In the genomic region with DNA sequence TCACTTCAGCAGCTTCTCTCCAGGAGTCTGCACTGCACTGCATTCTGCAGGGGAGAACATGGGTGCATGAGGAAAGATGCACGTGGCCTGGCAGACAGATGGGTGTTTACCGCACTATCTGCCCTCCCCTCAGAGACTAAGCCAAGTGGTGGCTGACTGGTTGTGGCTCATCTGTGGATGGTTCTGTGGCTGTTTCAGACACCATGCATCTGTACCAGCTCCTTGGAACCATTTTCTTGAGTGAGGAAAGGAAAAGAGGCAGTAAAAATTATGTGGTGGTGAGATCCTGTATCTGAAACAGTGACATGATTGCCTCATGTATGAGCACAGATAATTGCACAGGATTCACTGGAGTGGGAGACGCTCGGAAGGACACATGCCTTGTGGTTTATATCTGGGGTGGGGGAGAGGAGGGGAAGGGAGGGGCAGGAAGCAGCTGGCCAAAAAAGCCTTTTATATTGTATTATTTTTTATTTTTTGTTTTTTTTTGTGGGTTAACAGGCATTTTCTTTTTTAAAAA, we compare ENCODE assay signal across 22 cellular contexts.
"Had no signal": no experiment of that assay in that cellular context is flagged by ENCODE, and none has a peak within 500 bp of the region (broad histone marks: within the 10 kb centered on the region; RNA-seq: fewer than 3 reads in every experiment).

No MANE protein-coding gene starts in this region.

- H3K9me3 Mint-ChIP-seq: activated naive CD8-positive, alpha-beta T cell treated with anti-CD3 and anti-CD28 coated beads, Interleukin-2, amount 10 ng/mL, durations not matched to agents 7 days and 5 days; central memory CD8-positive, alpha-beta T cell; memory B cell; nephron had no signal

- H3K27me3 ChIP-seq: brain microvascular endothelial cell, right atrium auricular region, transverse colon had no signal

- H3K9me3 ChIP-seq: esophagus squamous epithelium, mucosa of descending colon, right atrium auricular region, transverse colon had no signal

- H3K27me3 Mint-ChIP-seq: central memory CD8-positive, alpha-beta T cell had no signal

- H3K4me1 ChIP-seq: esophagus squamous epithelium, right atrium auricular region, transverse colon had no signal

- H3K27ac ChIP-seq: brain microvascular endothelial cell, coronary artery, esophagus squamous epithelium, right atrium auricular region, transverse colon had no signal

- ATAC-seq: left ventricle myocardium superior; mucosa of descending colon; stimulated activated naive CD8-positive, alpha-beta T cell treated with anti-CD3 and anti-CD28 coated beads, Interleukin-15, Interleukin-2, amounts not matched to agents 100 U/mL and 50 U/mL, for 24 hours had no signal

- H3K4me3 Mint-ChIP-seq: activated B cell treated with CpG ODN at 0.5 μM for 24 hours; activated CD4-positive, alpha-beta T cell treated with anti-CD3 and anti-CD28 coated beads, Interleukin-2, amount 10 ng/mL, durations not matched to agents 7 days and 5 days; activated naive CD8-positive, alpha-beta T cell treated with anti-CD3 and anti-CD28 coated beads, Interleukin-2, amount 10 ng/mL, durations not matched to agents 7 days and 5 days; central memory CD8-positive, alpha-beta T cell; memory B cell; nephron had no signal

- H3K36me3 ChIP-seq: brain microvascular endothelial cell, esophagus squamous epithelium, right atrium auricular region, transverse colon had no signal

- H3K4me3 ChIP-seq: coronary artery, esophagus squamous epithelium, mucosa of descending colon, right atrium auricular region, transverse colon had no signal

- DNase-seq: activated B cell treated with CpG ODN at 0.5 μM for 24 hours; activated CD4-positive, alpha-beta T cell treated with anti-CD3 and anti-CD28 coated beads, Interleukin-2, amount 10 ng/mL, durations not matched to agents 7 days and 5 days; activated naive CD4-positive, alpha-beta T cell; activated naive CD8-positive, alpha-beta T cell treated with anti-CD3 and anti-CD28 coated beads, Interleukin-2, amount 10 ng/mL, durations not matched to agents 7 days and 5 days; activated T-cell treated with anti-CD3 and anti-CD28 coated beads for 4 hours; brain microvascular endothelial cell; effector CD4-positive, alpha-beta T cell; esophagus squamous epithelium; glutamatergic neuron; left ventricle myocardium superior; mucosa of descending colon; nucleus accumbens; stimulated activated CD4-positive, alpha-beta T cell treated with anti-CD3 and anti-CD28 coated beads, Interleukin-15, amount 100 ng/mL, for 24 hours; stimulated activated CD4-positive, alpha-beta T cell treated with anti-CD3 and anti-CD28 coated beads, Interleukin-4, amount 100 ng/mL, for 1 hour; stimulated activated naive CD8-positive, alpha-beta T cell treated with anti-CD3 and anti-CD28 coated beads, Interleukin-15, Interleukin-2, amounts not matched to agents 100 U/mL and 50 U/mL, for 24 hours; transverse colon had no signal

- H3K27ac Mint-ChIP-seq: activated B cell treated with CpG ODN at 0.5 μM for 24 hours; activated CD4-positive, alpha-beta T cell treated with anti-CD3 and anti-CD28 coated beads, Interleukin-2, amount 10 ng/mL, durations not matched to agents 7 days and 5 days; activated naive CD8-positive, alpha-beta T cell treated with anti-CD3 and anti-CD28 coated beads, Interleukin-2, amount 10 ng/mL, durations not matched to agents 7 days and 5 days; memory B cell; nephron; progenitor cell of endocrine pancreas had no signal

- H3K36me3 Mint-ChIP-seq: activated naive CD8-positive, alpha-beta T cell treated with anti-CD3 and anti-CD28 coated beads, Interleukin-2, amount 10 ng/mL, durations not matched to agents 7 days and 5 days; memory B cell had no signal
